ENCODE assay signal across 1 cellular context in the genomic region with DNA sequence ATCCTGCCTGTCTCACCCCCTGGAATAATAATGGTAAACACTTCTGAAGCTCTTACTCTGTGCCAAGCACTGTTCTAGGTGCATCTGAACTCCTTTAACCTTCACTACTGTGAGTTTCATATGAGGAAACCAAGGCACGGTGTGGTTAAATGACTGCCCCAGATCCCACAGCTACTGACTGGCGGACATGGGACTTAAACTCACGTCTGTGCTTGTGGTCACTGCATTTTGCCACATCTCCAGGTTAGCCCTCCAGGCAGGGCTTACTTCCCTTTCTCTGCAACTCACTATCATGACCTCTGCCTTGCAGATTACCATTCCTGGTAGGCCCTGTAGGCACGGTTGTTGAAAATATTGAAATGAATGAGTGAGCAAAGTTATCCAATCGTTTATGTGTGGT.
A peak's percentile ranks its signal among the peaks of the same experiment; 100 is the strongest.
TF ChIP-seq lines count a peak whose summit lies in the region.

No MANE protein-coding gene starts in this region.

TF ChIP-seq in K562, 482 proteins besides CTCF, POLR2A, EP300 and RAD21 (continued from another document and continues in another):
- TF ChIP-seq, protein P1, sequence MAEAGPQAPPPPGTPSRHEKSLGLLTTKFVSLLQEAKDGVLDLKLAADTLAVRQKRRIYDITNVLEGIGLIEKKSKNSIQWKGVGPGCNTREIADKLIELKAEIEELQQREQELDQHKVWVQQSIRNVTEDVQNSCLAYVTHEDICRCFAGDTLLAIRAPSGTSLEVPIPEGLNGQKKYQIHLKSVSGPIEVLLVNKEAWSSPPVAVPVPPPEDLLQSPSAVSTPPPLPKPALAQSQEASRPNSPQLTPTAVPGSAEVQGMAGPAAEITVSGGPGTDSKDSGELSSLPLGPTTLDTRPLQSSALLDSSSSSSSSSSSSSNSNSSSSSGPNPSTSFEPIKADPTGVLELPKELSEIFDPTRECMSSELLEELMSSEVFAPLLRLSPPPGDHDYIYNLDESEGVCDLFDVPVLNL (CRISPR knock-in tag; IDR thresholded peaks at IDR 0.05; ENCODE audit: low read depth) = no peak
- TF ChIP-seq PYGO2 (tag; IDR thresholded peaks at IDR 0.05) (0 out of 2 replicates have a peak, but pooled peaks have one; percentile 1), HCFC1 (IDR thresholded peaks at IDR 0.05; ENCODE audit: low read depth, low read length) (no peak), GATA2 (CRISPR knock-in tag; IDR thresholded peaks at IDR 0.05) (no peak), ZKSCAN3 (CRISPR knock-in tag; IDR thresholded peaks at IDR 0.05) (peak; percentile 93), RFX5 (IDR thresholded peaks at IDR 0.05; ENCODE audit: low read depth, low read length) (no peak), MTA1 (IDR thresholded peaks at IDR 0.05; ENCODE audit: borderline replicate concordance) (no peak), HIVEP1 (CRISPR knock-in tag; IDR thresholded peaks at IDR 0.05) (0 out of 2 replicates have a peak, but pooled peaks have one; percentile 28), CC2D1A (IDR thresholded peaks at IDR 0.05) (no peak), ZC3H8 (IDR thresholded peaks at IDR 0.05) (no peak)
- TF ChIP-seq, protein P2, sequence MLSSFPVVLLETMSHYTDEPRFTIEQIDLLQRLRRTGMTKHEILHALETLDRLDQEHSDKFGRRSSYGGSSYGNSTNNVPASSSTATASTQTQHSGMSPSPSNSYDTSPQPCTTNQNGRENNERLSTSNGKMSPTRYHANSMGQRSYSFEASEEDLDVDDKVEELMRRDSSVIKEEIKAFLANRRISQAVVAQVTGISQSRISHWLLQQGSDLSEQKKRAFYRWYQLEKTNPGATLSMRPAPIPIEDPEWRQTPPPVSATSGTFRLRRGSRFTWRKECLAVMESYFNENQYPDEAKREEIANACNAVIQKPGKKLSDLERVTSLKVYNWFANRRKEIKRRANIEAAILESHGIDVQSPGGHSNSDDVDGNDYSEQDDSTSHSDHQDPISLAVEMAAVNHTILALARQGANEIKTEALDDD (IDR thresholded peaks at IDR 0.05) = peak; percentile 90
- TF ChIP-seq, protein P3, sequence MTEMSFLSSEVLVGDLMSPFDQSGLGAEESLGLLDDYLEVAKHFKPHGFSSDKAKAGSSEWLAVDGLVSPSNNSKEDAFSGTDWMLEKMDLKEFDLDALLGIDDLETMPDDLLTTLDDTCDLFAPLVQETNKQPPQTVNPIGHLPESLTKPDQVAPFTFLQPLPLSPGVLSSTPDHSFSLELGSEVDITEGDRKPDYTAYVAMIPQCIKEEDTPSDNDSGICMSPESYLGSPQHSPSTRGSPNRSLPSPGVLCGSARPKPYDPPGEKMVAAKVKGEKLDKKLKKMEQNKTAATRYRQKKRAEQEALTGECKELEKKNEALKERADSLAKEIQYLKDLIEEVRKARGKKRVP (CRISPR knock-in tag; IDR thresholded peaks at IDR 0.05) = 0 out of 2 replicates have a peak, but pooled peaks have one; percentile 10
- TF ChIP-seq, protein P4, sequence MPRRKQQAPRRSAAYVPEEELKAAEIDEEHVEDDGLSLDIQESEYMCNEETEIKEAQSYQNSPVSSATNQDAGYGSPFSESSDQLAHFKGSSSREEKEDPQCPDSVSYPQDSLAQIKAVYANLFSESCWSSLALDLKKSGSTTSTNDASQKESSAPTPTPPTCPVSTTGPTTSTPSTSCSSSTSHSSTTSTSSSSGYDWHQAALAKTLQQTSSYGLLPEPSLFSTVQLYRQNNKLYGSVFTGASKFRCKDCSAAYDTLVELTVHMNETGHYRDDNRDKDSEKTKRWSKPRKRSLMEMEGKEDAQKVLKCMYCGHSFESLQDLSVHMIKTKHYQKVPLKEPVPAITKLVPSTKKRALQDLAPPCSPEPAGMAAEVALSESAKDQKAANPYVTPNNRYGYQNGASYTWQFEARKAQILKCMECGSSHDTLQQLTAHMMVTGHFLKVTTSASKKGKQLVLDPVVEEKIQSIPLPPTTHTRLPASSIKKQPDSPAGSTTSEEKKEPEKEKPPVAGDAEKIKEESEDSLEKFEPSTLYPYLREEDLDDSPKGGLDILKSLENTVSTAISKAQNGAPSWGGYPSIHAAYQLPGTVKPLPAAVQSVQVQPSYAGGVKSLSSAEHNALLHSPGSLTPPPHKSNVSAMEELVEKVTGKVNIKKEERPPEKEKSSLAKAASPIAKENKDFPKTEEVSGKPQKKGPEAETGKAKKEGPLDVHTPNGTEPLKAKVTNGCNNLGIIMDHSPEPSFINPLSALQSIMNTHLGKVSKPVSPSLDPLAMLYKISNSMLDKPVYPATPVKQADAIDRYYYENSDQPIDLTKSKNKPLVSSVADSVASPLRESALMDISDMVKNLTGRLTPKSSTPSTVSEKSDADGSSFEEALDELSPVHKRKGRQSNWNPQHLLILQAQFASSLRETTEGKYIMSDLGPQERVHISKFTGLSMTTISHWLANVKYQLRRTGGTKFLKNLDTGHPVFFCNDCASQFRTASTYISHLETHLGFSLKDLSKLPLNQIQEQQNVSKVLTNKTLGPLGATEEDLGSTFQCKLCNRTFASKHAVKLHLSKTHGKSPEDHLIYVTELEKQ (CRISPR knock-in tag; IDR thresholded peaks at IDR 0.05) = peak; percentile 70
- TF ChIP-seq, protein P5, sequence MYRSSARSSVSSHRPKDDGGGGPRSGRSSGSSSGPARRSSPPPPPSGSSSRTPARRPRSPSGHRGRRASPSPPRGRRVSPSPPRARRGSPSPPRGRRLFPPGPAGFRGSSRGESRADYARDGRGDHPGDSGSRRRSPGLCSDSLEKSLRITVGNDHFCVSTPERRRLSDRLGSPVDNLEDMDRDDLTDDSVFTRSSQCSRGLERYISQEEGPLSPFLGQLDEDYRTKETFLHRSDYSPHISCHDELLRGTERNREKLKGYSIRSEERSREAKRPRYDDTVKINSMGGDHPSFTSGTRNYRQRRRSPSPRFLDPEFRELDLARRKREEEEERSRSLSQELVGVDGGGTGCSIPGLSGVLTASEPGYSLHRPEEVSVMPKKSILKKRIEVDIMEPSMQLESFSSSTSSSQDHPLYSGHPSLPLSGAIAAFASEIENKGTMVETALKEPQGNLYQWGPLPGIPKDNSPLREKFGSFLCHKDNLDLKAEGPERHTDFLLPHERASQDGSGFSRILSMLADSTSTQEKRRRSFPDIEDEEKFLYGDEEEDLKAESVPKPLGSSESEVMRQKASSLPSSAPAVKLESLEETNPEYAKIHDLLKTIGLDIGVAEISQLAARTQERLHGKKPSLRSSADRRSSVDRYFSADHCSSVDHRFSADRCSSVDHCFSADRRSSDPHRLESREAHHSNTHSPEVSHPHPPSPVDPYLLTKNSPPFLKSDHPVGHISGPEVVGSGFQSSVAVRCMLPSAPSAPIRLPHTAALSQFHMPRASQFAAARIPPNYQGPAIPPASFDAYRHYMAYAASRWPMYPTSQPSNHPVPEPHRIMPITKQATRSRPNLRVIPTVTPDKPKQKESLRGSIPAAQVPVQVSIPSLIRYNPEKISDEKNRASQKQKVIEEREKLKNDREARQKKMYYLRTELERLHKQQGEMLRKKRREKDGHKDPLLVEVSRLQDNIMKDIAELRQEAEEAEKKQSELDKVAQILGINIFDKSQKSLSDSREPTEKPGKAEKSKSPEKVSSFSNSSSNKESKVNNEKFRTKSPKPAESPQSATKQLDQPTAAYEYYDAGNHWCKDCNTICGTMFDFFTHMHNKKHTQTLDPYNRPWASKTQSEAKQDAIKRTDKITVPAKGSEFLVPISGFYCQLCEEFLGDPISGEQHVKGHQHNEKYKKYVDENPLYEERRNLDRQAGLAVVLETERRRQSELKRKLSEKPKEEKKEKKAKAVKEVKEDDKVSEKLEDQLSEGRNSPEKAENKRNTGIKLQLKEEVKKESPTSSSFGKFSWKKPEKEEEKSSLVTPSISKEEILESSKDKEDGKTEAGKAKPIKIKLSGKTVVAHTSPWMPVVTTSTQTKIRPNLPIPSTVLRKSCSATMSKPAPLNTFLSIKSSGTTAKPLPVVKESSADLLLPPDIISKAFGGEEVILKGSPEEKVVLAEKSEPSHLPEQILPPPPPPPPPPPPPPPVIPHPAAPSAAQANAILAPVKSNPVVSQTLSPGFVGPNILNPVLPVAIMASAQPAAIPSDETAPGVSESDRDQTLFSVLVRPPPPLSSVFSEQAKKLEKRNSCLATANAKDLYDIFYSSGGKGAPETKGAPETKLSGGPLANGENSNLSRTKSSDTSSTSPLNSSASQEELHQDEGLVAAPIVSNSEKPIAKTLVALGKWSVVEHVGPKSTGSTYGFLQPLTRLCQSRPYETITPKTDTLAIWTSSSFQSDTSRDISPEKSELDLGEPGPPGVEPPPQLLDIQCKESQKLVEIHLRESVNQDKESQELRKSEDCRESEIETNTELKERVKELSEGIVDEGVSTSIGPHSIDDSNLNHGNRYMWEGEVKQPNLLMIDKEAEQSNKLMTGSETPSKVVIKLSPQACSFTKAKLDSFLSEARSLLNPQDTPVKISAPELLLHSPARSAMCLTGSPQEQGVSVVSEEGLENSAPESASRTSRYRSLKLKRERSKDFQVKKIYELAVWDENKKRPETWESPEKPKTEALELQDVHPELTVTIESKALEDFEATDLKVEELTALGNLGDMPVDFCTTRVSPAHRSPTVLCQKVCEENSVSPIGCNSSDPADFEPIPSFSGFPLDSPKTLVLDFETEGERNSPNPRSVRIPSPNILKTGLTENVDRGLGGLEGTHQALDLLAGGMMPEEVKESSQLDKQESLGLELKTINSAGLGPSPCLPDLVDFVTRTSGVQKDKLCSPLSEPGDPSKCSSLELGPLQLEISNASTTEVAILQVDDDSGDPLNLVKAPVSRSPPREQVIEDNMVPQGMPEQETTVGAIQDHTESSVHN (IDR thresholded peaks at IDR 0.05; ENCODE audit: borderline replicate concordance in 1 of 2, low read depth in 1 of 2) = no peak
- TF ChIP-seq, protein P6, sequence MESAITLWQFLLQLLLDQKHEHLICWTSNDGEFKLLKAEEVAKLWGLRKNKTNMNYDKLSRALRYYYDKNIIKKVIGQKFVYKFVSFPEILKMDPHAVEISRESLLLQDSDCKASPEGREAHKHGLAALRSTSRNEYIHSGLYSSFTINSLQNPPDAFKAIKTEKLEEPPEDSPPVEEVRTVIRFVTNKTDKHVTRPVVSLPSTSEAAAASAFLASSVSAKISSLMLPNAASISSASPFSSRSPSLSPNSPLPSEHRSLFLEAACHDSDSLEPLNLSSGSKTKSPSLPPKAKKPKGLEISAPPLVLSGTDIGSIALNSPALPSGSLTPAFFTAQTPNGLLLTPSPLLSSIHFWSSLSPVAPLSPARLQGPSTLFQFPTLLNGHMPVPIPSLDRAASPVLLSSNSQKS (CRISPR knock-in tag; IDR thresholded peaks at IDR 0.05) = no peak
- TF ChIP-seq, protein P7, sequence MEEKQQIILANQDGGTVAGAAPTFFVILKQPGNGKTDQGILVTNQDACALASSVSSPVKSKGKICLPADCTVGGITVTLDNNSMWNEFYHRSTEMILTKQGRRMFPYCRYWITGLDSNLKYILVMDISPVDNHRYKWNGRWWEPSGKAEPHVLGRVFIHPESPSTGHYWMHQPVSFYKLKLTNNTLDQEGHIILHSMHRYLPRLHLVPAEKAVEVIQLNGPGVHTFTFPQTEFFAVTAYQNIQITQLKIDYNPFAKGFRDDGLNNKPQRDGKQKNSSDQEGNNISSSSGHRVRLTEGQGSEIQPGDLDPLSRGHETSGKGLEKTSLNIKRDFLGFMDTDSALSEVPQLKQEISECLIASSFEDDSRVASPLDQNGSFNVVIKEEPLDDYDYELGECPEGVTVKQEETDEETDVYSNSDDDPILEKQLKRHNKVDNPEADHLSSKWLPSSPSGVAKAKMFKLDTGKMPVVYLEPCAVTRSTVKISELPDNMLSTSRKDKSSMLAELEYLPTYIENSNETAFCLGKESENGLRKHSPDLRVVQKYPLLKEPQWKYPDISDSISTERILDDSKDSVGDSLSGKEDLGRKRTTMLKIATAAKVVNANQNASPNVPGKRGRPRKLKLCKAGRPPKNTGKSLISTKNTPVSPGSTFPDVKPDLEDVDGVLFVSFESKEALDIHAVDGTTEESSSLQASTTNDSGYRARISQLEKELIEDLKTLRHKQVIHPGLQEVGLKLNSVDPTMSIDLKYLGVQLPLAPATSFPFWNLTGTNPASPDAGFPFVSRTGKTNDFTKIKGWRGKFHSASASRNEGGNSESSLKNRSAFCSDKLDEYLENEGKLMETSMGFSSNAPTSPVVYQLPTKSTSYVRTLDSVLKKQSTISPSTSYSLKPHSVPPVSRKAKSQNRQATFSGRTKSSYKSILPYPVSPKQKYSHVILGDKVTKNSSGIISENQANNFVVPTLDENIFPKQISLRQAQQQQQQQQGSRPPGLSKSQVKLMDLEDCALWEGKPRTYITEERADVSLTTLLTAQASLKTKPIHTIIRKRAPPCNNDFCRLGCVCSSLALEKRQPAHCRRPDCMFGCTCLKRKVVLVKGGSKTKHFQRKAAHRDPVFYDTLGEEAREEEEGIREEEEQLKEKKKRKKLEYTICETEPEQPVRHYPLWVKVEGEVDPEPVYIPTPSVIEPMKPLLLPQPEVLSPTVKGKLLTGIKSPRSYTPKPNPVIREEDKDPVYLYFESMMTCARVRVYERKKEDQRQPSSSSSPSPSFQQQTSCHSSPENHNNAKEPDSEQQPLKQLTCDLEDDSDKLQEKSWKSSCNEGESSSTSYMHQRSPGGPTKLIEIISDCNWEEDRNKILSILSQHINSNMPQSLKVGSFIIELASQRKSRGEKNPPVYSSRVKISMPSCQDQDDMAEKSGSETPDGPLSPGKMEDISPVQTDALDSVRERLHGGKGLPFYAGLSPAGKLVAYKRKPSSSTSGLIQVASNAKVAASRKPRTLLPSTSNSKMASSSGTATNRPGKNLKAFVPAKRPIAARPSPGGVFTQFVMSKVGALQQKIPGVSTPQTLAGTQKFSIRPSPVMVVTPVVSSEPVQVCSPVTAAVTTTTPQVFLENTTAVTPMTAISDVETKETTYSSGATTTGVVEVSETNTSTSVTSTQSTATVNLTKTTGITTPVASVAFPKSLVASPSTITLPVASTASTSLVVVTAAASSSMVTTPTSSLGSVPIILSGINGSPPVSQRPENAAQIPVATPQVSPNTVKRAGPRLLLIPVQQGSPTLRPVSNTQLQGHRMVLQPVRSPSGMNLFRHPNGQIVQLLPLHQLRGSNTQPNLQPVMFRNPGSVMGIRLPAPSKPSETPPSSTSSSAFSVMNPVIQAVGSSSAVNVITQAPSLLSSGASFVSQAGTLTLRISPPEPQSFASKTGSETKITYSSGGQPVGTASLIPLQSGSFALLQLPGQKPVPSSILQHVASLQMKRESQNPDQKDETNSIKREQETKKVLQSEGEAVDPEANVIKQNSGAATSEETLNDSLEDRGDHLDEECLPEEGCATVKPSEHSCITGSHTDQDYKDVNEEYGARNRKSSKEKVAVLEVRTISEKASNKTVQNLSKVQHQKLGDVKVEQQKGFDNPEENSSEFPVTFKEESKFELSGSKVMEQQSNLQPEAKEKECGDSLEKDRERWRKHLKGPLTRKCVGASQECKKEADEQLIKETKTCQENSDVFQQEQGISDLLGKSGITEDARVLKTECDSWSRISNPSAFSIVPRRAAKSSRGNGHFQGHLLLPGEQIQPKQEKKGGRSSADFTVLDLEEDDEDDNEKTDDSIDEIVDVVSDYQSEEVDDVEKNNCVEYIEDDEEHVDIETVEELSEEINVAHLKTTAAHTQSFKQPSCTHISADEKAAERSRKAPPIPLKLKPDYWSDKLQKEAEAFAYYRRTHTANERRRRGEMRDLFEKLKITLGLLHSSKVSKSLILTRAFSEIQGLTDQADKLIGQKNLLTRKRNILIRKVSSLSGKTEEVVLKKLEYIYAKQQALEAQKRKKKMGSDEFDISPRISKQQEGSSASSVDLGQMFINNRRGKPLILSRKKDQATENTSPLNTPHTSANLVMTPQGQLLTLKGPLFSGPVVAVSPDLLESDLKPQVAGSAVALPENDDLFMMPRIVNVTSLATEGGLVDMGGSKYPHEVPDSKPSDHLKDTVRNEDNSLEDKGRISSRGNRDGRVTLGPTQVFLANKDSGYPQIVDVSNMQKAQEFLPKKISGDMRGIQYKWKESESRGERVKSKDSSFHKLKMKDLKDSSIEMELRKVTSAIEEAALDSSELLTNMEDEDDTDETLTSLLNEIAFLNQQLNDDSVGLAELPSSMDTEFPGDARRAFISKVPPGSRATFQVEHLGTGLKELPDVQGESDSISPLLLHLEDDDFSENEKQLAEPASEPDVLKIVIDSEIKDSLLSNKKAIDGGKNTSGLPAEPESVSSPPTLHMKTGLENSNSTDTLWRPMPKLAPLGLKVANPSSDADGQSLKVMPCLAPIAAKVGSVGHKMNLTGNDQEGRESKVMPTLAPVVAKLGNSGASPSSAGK (IDR thresholded peaks at IDR 0.05) = no peak
